11 cellular contexts compared by ENCODE assay signal in the genomic region with DNA sequence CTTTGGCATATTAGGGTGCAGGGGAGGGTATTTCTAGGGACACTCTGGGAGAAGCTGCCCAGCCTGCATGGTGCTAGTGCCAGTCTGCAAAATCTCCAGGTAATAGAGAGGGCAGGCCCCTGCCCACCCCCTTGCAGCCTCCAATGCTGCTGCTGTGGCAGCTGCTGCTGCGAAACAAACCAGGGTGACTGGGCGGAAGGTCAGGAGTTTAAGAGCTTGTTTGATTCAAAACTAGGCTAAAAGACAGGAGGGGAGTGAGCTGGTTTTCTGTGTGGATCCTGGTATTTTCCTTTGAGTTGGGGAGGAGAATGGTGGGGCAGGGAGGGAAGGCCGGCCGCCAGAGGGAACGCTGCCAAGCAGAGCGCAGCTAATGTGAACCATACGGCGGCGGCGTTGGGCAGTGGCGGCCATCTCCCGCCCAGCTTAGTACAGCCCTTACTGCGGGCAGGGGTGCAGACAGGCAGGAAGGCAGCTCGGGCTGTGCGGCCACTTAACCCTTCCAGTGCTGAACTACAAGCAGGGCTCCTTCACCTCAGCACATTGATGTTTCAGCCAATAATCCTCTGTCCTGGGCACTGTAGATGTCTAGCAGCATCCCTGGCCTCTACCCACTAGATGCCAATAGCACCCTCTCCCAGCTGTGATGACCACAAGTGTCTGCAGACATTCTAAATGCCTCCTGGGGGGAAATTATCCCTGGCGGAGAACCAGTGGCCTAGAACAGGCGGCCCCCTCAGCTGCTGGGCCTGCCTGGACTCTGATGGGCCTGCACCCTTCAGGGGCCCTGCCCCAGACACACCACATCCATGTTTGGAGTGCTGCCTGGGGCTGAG.
DNase-seq lines count a peak whose midpoint lies in the region; ATAC-seq and TF ChIP-seq lines count a peak whose summit lies in the region.
"Had no signal": no experiment of that assay in that cellular context is flagged by ENCODE, and none has a peak within 500 bp of the region (broad histone marks: within the 10 kb centered on the region; RNA-seq: fewer than 3 reads in every experiment).

No MANE protein-coding gene starts in this region.

- H3K4me1 ChIP-seq in lung (ENCODE audit: control insufficient read depth in 2 of 2, insufficient read depth in 2 of 2, low read length in 2 of 2) (peaks cover 0 to 31% of the 10 kb centered on the region in 2 donors), transverse colon (peaks cover 0 to 23% (median 5%) of the 10 kb centered on the region in 4 donors)
- H3K4me1 ChIP-seq in effector memory CD4-positive, alpha-beta T cell (ENCODE audit: control insufficient read depth, insufficient read depth, low read length, poor library complexity, severe bottlenecking) = no peaks in the 10 kb centered on the region
- no peaks in the 10 kb centered on the region for H3K4me1 ChIP-seq in CD8-positive, alpha-beta memory T cell (ENCODE audit: insufficient read depth, low read length)

- H3K27me3 ChIP-seq in lung (ENCODE audit: control insufficient read depth, insufficient read depth) (no peaks in the 10 kb centered on the region), transverse colon (no peaks in the 10 kb centered on the region)
- no peaks in the 10 kb centered on the region for H3K27me3 ChIP-seq in effector memory CD4-positive, alpha-beta T cell (replicated peaks; ENCODE audit: control insufficient read depth, insufficient read depth, low read length, poor library complexity, severe bottlenecking)
- no peaks in the 10 kb centered on the region for H3K27me3 ChIP-seq in CD8-positive, alpha-beta memory T cell (ENCODE audit: insufficient read depth, low read length, poor library complexity, severe bottlenecking)

- peak in 2 of 3 experiments; percentile 21 to 56 for DNase-seq in NCI-H1417 (lab: John Stamatoyannopoulos, UW)
- DNase-seq in NCI-H1417 treated with DMSO at 0.1 percent for 48 hours (lab: John Stamatoyannopoulos, UW) = no peak
- peak; percentile 75 for DNase-seq in coronary artery (ENCODE audit: low spot score)
- peak; percentile 43 for DNase-seq in lung (ENCODE audit: low spot score)
- peak; percentile 25 for DNase-seq in transverse colon
- no peak for DNase-seq in effector memory CD4-positive, alpha-beta T cell
- no peak for DNase-seq in CD8-positive, alpha-beta memory T cell
- DNase-seq in activated T-helper 2 cell treated with anti-CD3 and anti-CD28 coated beads, Interferon-gamma antibody, Interleukin-2, Interleukin-4, amounts not matched to agents 10 μg/mL and 5 μg/mL and 100 μg/mL, durations not matched to agents 14 hours and 24 hours and 36 hours (ENCODE audit: low spot score) = no peak
- DNase-seq: activated CD4-positive, alpha-beta T cell treated with anti-CD3 and anti-CD28 coated beads, Interleukin-2, amount 50 U/mL, for 48 hours; Karpas-422 had no signal

- POLR2A ChIA-PET in CD8-positive, alpha-beta memory T cell (lab: Charles Lee) = no interaction called here

- in situ Hi-C loops in transverse colon (cut with MboI; ENCODE audit: low pct_ligation_motif_present in 1 of 4, low pct_unique_long_range_greater_than_20kb in 1 of 4, low sequenced_read_pairs in 3 of 4) = no loop called here

- TF ChIP-seq POLR2A in transverse colon (IDR thresholded peaks at IDR 0.05) = no peak

- H3K9me3 Mint-ChIP-seq in CD8-positive, alpha-beta memory T cell = no peaks in the 10 kb centered on the region
- no peaks in the 10 kb centered on the region for H3K9me3 Mint-ChIP-seq in activated T-helper 2 cell treated with anti-CD3 and anti-CD28 coated beads, Interferon-gamma antibody, Interleukin-2, Interleukin-4, amounts not matched to agents 10 μg/mL and 5 μg/mL and 100 μg/mL, durations not matched to agents 14 hours and 24 hours and 36 hours

- no peaks in the 10 kb centered on the region for H3K27me3 Mint-ChIP-seq in CD8-positive, alpha-beta memory T cell
- no peaks in the 10 kb centered on the region for H3K27me3 Mint-ChIP-seq in activated T-helper 2 cell treated with anti-CD3 and anti-CD28 coated beads, Interferon-gamma antibody, Interleukin-2, Interleukin-4, amounts not matched to agents 10 μg/mL and 5 μg/mL and 100 μg/mL, durations not matched to agents 14 hours and 24 hours and 36 hours (ENCODE audit: low read depth)

- H3K4me3 Mint-ChIP-seq in CD8-positive, alpha-beta memory T cell = no peak overlapping the region
- no peak overlapping the region for H3K4me3 Mint-ChIP-seq in activated T-helper 2 cell treated with anti-CD3 and anti-CD28 coated beads, Interferon-gamma antibody, Interleukin-2, Interleukin-4, amounts not matched to agents 10 μg/mL and 5 μg/mL and 100 μg/mL, durations not matched to agents 14 hours and 24 hours and 36 hours (ENCODE audit: low read depth)

- no peak for ATAC-seq in lung (ENCODE audit: insufficient read depth, low FRiP score)

- H3K36me3 ChIP-seq in lung (ENCODE audit: control insufficient read depth in 2 of 2, insufficient read depth in 2 of 2, low read length in 2 of 2) = peaks cover 0 to 2% of the 10 kb centered on the region in 2 donors
- no peaks in the 10 kb centered on the region for H3K36me3 ChIP-seq in transverse colon
- peaks cover 6% of the 10 kb centered on the region for H3K36me3 ChIP-seq in effector memory CD4-positive, alpha-beta T cell (ENCODE audit: control insufficient read depth, insufficient read depth, low read length)
- no peaks in the 10 kb centered on the region for H3K36me3 ChIP-seq in CD8-positive, alpha-beta memory T cell (ENCODE audit: insufficient read depth, low read length)

- H3K9me3 ChIP-seq in lung (ENCODE audit: control insufficient read depth in 2 of 2, insufficient read depth in 1 of 2, low read length in 1 of 2) = no peaks in the 10 kb centered on the region
- H3K9me3 ChIP-seq in transverse colon = no peaks in the 10 kb centered on the region
- H3K9me3 ChIP-seq in effector memory CD4-positive, alpha-beta T cell (ENCODE audit: control insufficient read depth, low read length) = no peaks in the 10 kb centered on the region
- no peaks in the 10 kb centered on the region for H3K9me3 ChIP-seq in CD8-positive, alpha-beta memory T cell (ENCODE audit: low read length)

- 54 to 69% methylated on average over 17 of the region's 17 CpGs for WGBS in lung, 2 donors
- 60% methylated on average over 17 of the region's 17 CpGs; no CpG with 5 or more reads in 1 of the 2 donors for WGBS in transverse colon (ENCODE audit: low coverage in 1 of 2), 2 donors

- peaks cover 0 to 3% (median 3%) of the 10 kb centered on the region in 3 donors for H3K4me1 Mint-ChIP-seq in CD8-positive, alpha-beta memory T cell
- H3K4me1 Mint-ChIP-seq in activated T-helper 2 cell treated with anti-CD3 and anti-CD28 coated beads, Interferon-gamma antibody, Interleukin-2, Interleukin-4, amounts not matched to agents 10 μg/mL and 5 μg/mL and 100 μg/mL, durations not matched to agents 14 hours and 24 hours and 36 hours (ENCODE audit: low read depth) = no peaks in the 10 kb centered on the region

- H3K4me3 ChIP-seq in coronary artery (peak overlapping the region; percentile 28), lung (no peak overlapping the region), transverse colon (no peak overlapping the region)
- no peak overlapping the region for H3K4me3 ChIP-seq in effector memory CD4-positive, alpha-beta T cell (ENCODE audit: insufficient read depth, low read depth, low read length, poor library complexity, severe bottlenecking)
- H3K4me3 ChIP-seq in CD8-positive, alpha-beta memory T cell (ENCODE audit: low read length) = no peak overlapping the region

- no peak overlapping the region for H3K27ac Mint-ChIP-seq in CD8-positive, alpha-beta memory T cell
- no peak overlapping the region for H3K27ac Mint-ChIP-seq in activated T-helper 2 cell treated with anti-CD3 and anti-CD28 coated beads, Interferon-gamma antibody, Interleukin-2, Interleukin-4, amounts not matched to agents 10 μg/mL and 5 μg/mL and 100 μg/mL, durations not matched to agents 14 hours and 24 hours and 36 hours

- CTCF ChIA-PET in CD8-positive, alpha-beta memory T cell (lab: Charles Lee) = interaction anchor here (1.0 kb wide), 1 partner anchor 8 kb away, joined by 3 read pairs; no protein-coding TSS in a partner anchor

- intact Hi-C loops in transverse colon (cut with DNase I; ENCODE audit: low total_unique reads) = no loop called here
- intact Hi-C loops in activated T-helper 2 cell treated with anti-CD3 and anti-CD28 coated beads, Interferon-gamma antibody, Interleukin-2, Interleukin-4, amounts not matched to agents 10 μg/mL and 5 μg/mL and 100 μg/mL, durations not matched to agents 14 hours and 24 hours and 36 hours (cut with micrococcal nuclease) = no loop called here

- H3K27ac ChIP-seq in coronary artery (peak overlapping the region in 1 of 2 donors; percentile 57), lung (ENCODE audit: low read depth in 1 of 2, low read length in 1 of 2) (no peak overlapping the region), transverse colon (peak overlapping the region in 3 of 4 donors; percentile 12 to 20 (median 13))
- no peak overlapping the region for H3K27ac ChIP-seq in effector memory CD4-positive, alpha-beta T cell (ENCODE audit: insufficient read depth, low read length, poor library complexity, severe bottlenecking)
- no peak overlapping the region for H3K27ac ChIP-seq in CD8-positive, alpha-beta memory T cell (ENCODE audit: low read depth, low read length)
- H3K27ac ChIP-seq: 22Rv1 had no signal

- peaks cover 0 to 28% (median 0%) of the 10 kb centered on the region in 3 donors for H3K36me3 Mint-ChIP-seq in CD8-positive, alpha-beta memory T cell
- H3K36me3 Mint-ChIP-seq in activated T-helper 2 cell treated with anti-CD3 and anti-CD28 coated beads, Interferon-gamma antibody, Interleukin-2, Interleukin-4, amounts not matched to agents 10 μg/mL and 5 μg/mL and 100 μg/mL, durations not matched to agents 14 hours and 24 hours and 36 hours (ENCODE audit: low read depth) = no peaks in the 10 kb centered on the region

- TF ChIP-seq EP300 in transverse colon (IDR thresholded peaks at IDR 0.05; ENCODE audit: low read depth) = no peak

- no peak for TF ChIP-seq CTCF in coronary artery (IDR thresholded peaks at IDR 0.05)
- no peak for TF ChIP-seq CTCF in lung (IDR thresholded peaks at IDR 0.05; ENCODE audit: control extremely low read depth, extremely low read depth)
- TF ChIP-seq CTCF in transverse colon (IDR thresholded peaks at IDR 0.05) = no peak

Comparison
In these comparisons a context has a peak if more than half of its experiments do, and no peak if none do; other contexts are left out.
1. DNase-seq: peak in NCI-H1417 (2 of 3), coronary artery (single experiment), lung (single experiment) and transverse colon (single experiment); none in NCI-H1417 treated with DMSO at 0.1 percent for 48 hours (single experiment), effector memory CD4-positive, alpha-beta T cell (0 of 3), CD8-positive, alpha-beta memory T cell (0 of 5) and activated T-helper 2 cell treated with anti-CD3 and anti-CD28 coated beads, Interferon-gamma antibody, Interleukin-2, Interleukin-4, amounts not matched to agents 10 μg/mL and 5 μg/mL and 100 μg/mL, durations not matched to agents 14 hours and 24 hours and 36 hours (single experiment).
2. H3K27ac ChIP-seq: peak in transverse colon (3 of 4); none in lung (0 of 2), effector memory CD4-positive, alpha-beta T cell (single experiment) and CD8-positive, alpha-beta memory T cell (single experiment).